Comparison of ENCODE assay signal across 18 cellular contexts in genomic region chr13:87280139-87280538, GRCh38.
DNase-seq lines count a peak whose midpoint lies in the region; ATAC-seq and TF ChIP-seq lines count a peak whose summit lies in the region.
"Had no signal": no experiment of that assay in that cellular context is flagged by ENCODE, and none has a peak within 500 bp of the region (broad histone marks: within the 10 kb centered on the region; RNA-seq: fewer than 3 reads in every experiment).

No MANE protein-coding gene starts in this region.

- no peaks in the 10 kb centered on the region for H3K79me2 ChIP-seq in neural progenitor cell (ENCODE audit: low read depth)

- WGBS in tibial nerve, 2 donors = 55% methylated on average over 4 of the region's 4 CpGs

- H3K36me3 ChIP-seq in neural progenitor cell = no peaks in the 10 kb centered on the region
- no peaks in the 10 kb centered on the region for H3K36me3 ChIP-seq in tibial nerve
- H3K36me3 ChIP-seq: gastroesophageal sphincter had no signal

- H3K4me2 ChIP-seq in neural progenitor cell = no peak overlapping the region

- H2AFZ ChIP-seq in neural progenitor cell (replicated peaks) = peak overlapping the region; percentile 53

- no peaks in the 10 kb centered on the region for H3K36me3 Mint-ChIP-seq in chondrocyte (ENCODE audit: low read depth)
- no peaks in the 10 kb centered on the region for H3K36me3 Mint-ChIP-seq in neural progenitor cell

- no peaks in the 10 kb centered on the region for H3K27me3 ChIP-seq in neural progenitor cell
- no peaks in the 10 kb centered on the region for H3K27me3 ChIP-seq in tibial nerve
- H3K27me3 ChIP-seq: gastroesophageal sphincter, testis had no signal

- TF ChIP-seq POLR2A in NB4 (IDR thresholded peaks at IDR 0.05; ENCODE audit: extremely low read depth, insufficient read length) (no peak), tibial nerve (IDR thresholded peaks at IDR 0.05) (no peak)

- no peaks in the 10 kb centered on the region for H3K9me3 ChIP-seq in neural progenitor cell (ENCODE audit: low read depth)
- H3K9me3 ChIP-seq in tibial nerve = no peaks in the 10 kb centered on the region
- H3K9me3 ChIP-seq: gastroesophageal sphincter, testis had no signal

- no peak overlapping the region for H3K9ac ChIP-seq in neural progenitor cell

- no peak overlapping the region for H3K4me3 ChIP-seq in NB4 (ENCODE audit: low read depth, low read length)
- no peak overlapping the region for H3K4me3 ChIP-seq in neural progenitor cell
- no peak overlapping the region for H3K4me3 ChIP-seq in tibial nerve
- H3K4me3 ChIP-seq: gastroesophageal sphincter, testis had no signal

- no peaks in the 10 kb centered on the region for H4K20me1 ChIP-seq in neural progenitor cell (ENCODE audit: low read depth)

- no peaks in the 10 kb centered on the region for H3K4me1 ChIP-seq in neural progenitor cell
- no peaks in the 10 kb centered on the region for H3K4me1 ChIP-seq in tibial nerve
- H3K4me1 ChIP-seq: gastroesophageal sphincter, testis had no signal

- TF ChIP-seq EP300 in tibial nerve (IDR thresholded peaks at IDR 0.05) = no peak

- TF ChIP-seq CTCF in NB4 (IDR thresholded peaks at IDR 0.05; ENCODE audit: low read depth, low read length) (peak; percentile 10), chondrocyte (IDR thresholded peaks at IDR 0.05) (peak; percentile 41), neural progenitor cell (IDR thresholded peaks at IDR 0.05) (peak; percentile 35), tibial nerve (IDR thresholded peaks at IDR 0.05) (no peak)

- H3K27me3 Mint-ChIP-seq in chondrocyte (ENCODE audit: low read depth) (peaks cover 3% of the 10 kb centered on the region), neural progenitor cell (ENCODE audit: insufficient read depth, low read depth) (no peaks in the 10 kb centered on the region)
- H3K27me3 Mint-ChIP-seq: activated T-helper 17 cell treated with anti-CD3 and anti-CD28 coated beads, Interleukin-2, amount 50 U/mL, for 72 hours; B cell had no signal

- no peaks in the 10 kb centered on the region for H3F3A ChIP-seq in neural progenitor cell (ENCODE audit: low read depth)

- H3K9me3 Mint-ChIP-seq in chondrocyte (ENCODE audit: low read depth) (no peaks in the 10 kb centered on the region), neural progenitor cell (no peaks in the 10 kb centered on the region)
- H3K9me3 Mint-ChIP-seq: activated T-helper 17 cell treated with anti-CD3 and anti-CD28 coated beads, Interleukin-2, amount 50 U/mL, for 72 hours had no signal

- ATAC-seq in HG03139 (IDR thresholded peaks at IDR 0.05; ENCODE audit: unreplicated experiment) = no peak
- ATAC-seq: activated T-helper 17 cell treated with anti-CD3 and anti-CD28 coated beads, Interleukin-2, amount 50 U/mL, for 72 hours; gastroesophageal sphincter; left ventricle myocardium superior had no signal

- H3K4me3 Mint-ChIP-seq in chondrocyte (ENCODE audit: unreplicated experiment) = no peak overlapping the region
- no peak overlapping the region for H3K4me3 Mint-ChIP-seq in neural progenitor cell
- H3K4me3 Mint-ChIP-seq: activated T-helper 17 cell treated with anti-CD3 and anti-CD28 coated beads, Interleukin-2, amount 50 U/mL, for 72 hours; B cell had no signal

- DNase-seq in ELR (ENCODE audit: low read depth) = peak; percentile 24
- DNase-seq in NB4 (ENCODE audit: low read depth) = peak; percentile 1
- DNase-seq in chondrocyte (ENCODE audit: low spot score) = no peak
- DNase-seq in neural progenitor cell (ENCODE audit: low spot score) = no peak
- no peak for DNase-seq in tibial nerve (ENCODE audit: low spot score in 2 of 2)
- no peak for DNase-seq in inferior parietal cortex (ENCODE audit: extremely low spot score)
- DNase-seq: activated CD4-positive, alpha-beta T cell treated with anti-CD3 and anti-CD28 coated beads for 4 hours; Calu3; left ventricle myocardium superior; NCI-H187 treated with DMSO at 0.1 percent for 48 hours; NCI-H446; NK-92 treated with Interleukin-12 subunit alpha and Interleukin-12 subunit beta, amount 100 ng/mL, for 24 hours; testis had no signal

- no peaks in the 10 kb centered on the region for H3K4me1 Mint-ChIP-seq in chondrocyte (ENCODE audit: low read depth)
- no peaks in the 10 kb centered on the region for H3K4me1 Mint-ChIP-seq in neural progenitor cell
- H3K4me1 Mint-ChIP-seq: activated T-helper 17 cell treated with anti-CD3 and anti-CD28 coated beads, Interleukin-2, amount 50 U/mL, for 72 hours; B cell had no signal

- H3K27ac Mint-ChIP-seq in chondrocyte (ENCODE audit: unreplicated experiment) = no peak overlapping the region
- no peak overlapping the region for H3K27ac Mint-ChIP-seq in neural progenitor cell
- H3K27ac Mint-ChIP-seq: activated T-helper 17 cell treated with anti-CD3 and anti-CD28 coated beads, Interleukin-2, amount 50 U/mL, for 72 hours; B cell had no signal

- H3K27ac ChIP-seq in neural progenitor cell = no peak overlapping the region
- no peak overlapping the region for H3K27ac ChIP-seq in tibial nerve
- H3K27ac ChIP-seq: epithelial cell of prostate, gastroesophageal sphincter, testis had no signal

Comparison
In these comparisons a context has a peak if more than half of its experiments do, and no peak if none do; other contexts are left out.
1. DNase-seq: peak in ELR (single experiment) and NB4 (single experiment); none in chondrocyte (single experiment), neural progenitor cell (single experiment), tibial nerve (0 of 2) and inferior parietal cortex (single experiment).
2. CTCF ChIP-seq: peak in NB4 (single experiment), chondrocyte (single experiment) and neural progenitor cell (single experiment); none in tibial nerve (0 of 5).